8 cellular contexts compared by ENCODE assay signal in the genomic region with DNA sequence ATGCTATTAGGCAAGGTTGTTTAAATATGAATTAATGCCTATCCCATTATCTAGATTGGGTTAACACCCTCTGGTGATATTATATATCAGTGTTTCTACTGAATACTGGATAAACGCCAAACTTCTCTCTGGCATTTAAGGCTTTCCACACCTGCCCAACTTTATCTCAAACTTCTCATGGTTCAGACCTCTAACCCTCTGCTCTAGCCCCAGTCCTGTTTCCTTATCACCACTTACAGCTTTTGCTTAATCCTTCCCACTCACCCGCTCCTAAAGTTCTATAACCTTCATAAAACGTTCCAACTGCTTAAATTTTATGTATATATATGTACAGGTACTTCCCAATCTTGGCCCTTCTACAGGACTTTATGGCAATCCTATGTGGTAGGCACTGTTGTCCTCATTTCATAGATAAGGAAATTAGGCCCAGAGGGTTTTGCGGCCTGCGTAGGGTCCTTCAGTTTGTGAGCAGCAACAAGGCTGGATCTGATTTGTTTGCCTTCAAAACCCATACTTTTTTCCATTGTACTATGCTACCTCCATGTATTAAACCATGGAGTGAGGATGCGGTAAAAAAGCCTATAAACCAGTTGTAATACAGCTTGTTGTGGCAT. TPM values are rescaled to one million over a fixed set of nuclear protein-coding genes. Genes with fewer than 3 reads are reported as not detected.
DNase-seq lines count a peak whose midpoint lies in the region; ATAC-seq, FAIRE-seq and TF ChIP-seq lines count a peak whose summit lies in the region.

No MANE protein-coding gene starts in this region.

- H3K9me3 ChIP-seq in SJSA1 (replicated peaks) = no peaks in the 10 kb centered on the region

- H3K27ac ChIP-seq in SJSA1 (no peak overlapping the region), rectal smooth muscle tissue (ENCODE audit: low read depth, low read length) (peak overlapping the region; percentile 93)

- H3K4me3 ChIP-seq in SJSA1 = peak overlapping the region; percentile 83
- peak overlapping the region; percentile 95 for H3K4me3 ChIP-seq in epithelial cell of proximal tubule (ENCODE audit: low read depth, low read length)
- peak overlapping the region; percentile 97 for H3K4me3 ChIP-seq in rectal smooth muscle tissue (ENCODE audit: low read length)

- TF ChIP-seq CTCF in epithelial cell of proximal tubule (conservative IDR thresholded peaks at IDR 0.05; ENCODE audit: low read depth, low read length) = no peak

- DNase-seq in GM12891 (ENCODE audit: insufficient read length, low spot score) (no peak), SJSA1 (ENCODE audit: low read depth in 1 of 2, low spot score in 2 of 2) (no peak), epithelial cell of proximal tubule (ENCODE audit: low read depth) (no peak), NCI-H1930 (lab: John Stamatoyannopoulos, UW) (no peak)
- DNase-seq in stimulated activated CD4-positive, alpha-beta T cell treated with anti-CD3 and anti-CD28 coated beads, Interleukin-4, amount 100 ng/mL, for 24 hours = no peak

- H3K27me3 ChIP-seq in SJSA1 (replicated peaks) (no peaks in the 10 kb centered on the region), rectal smooth muscle tissue (ENCODE audit: control insufficient read depth, insufficient read depth, low read length) (no peaks in the 10 kb centered on the region)

- H3K4me1 ChIP-seq in SJSA1 (replicated peaks) (peaks cover 23% of the 10 kb centered on the region), rectal smooth muscle tissue (ENCODE audit: control insufficient read depth, insufficient read depth, low read length) (peaks cover 12% of the 10 kb centered on the region)

- peak; percentile 57 for FAIRE-seq in GM12891 (lab: Jason Lieb, UNC)

- no peak for TF ChIP-seq POLR2A in GM12891 (IDR thresholded peaks at IDR 0.05; ENCODE audit: low read depth, low read length)

- no peak for ATAC-seq in GM19395 (IDR thresholded peaks at IDR 0.05; ENCODE audit: unreplicated experiment)
- no peak for ATAC-seq in HG02678 (IDR thresholded peaks at IDR 0.05; ENCODE audit: unreplicated experiment)

- H3K9ac ChIP-seq in rectal smooth muscle tissue (ENCODE audit: low read length) = no peak overlapping the region

- H3K36me3 ChIP-seq in SJSA1 (peaks cover 14% of the 10 kb centered on the region; the same call in 1 of the 2 replicates), rectal smooth muscle tissue (ENCODE audit: control insufficient read depth, insufficient read depth, low read length) (no peaks in the 10 kb centered on the region)

TF ChIP-seq in GM12891, 5 proteins besides CTCF, POLR2A, EP300 and RAD21:
- TF ChIP-seq PAX5 (IDR thresholded peaks at IDR 0.05; ENCODE audit: insufficient read depth, low read length, severe bottlenecking) (no peak), TAF1 (IDR thresholded peaks at IDR 0.05; ENCODE audit: low read depth, low read length) (no peak)

RNA-seq across cellular contexts. Expression of a gene that starts 1.2 kb away (rescaled TPM):
- polyA plus RNA-seq in GM12891 (2012; ENCODE audit: low read depth, missing spikeins) = 12.4 TPM
- total RNA-seq in SJSA1 (2014; rRNA removed; shearing (Covaris generic)) = 8.3 and 19.2 TPM in 2 replicates
- 14.9 and 27.1 TPM in 2 replicates for total RNA-seq in epithelial cell of proximal tubule

RNA-seq across cellular contexts. Expression of a gene that starts 43.5 kb away (rescaled TPM):
- 0.56 TPM for polyA plus RNA-seq in GM12891 (2012; ENCODE audit: low read depth, missing spikeins)
- 21.2 and 35.0 TPM in 2 replicates for total RNA-seq in SJSA1 (2014; rRNA removed; shearing (Covaris generic))
- total RNA-seq in epithelial cell of proximal tubule = 1.3 TPM in 1 of 2 replicates, not detected in the other

RNA-seq across cellular contexts. Expression of a gene that starts 46.4 kb away (rescaled TPM):
- 70.2 TPM for polyA plus RNA-seq in GM12891 (2012; ENCODE audit: low read depth, missing spikeins)
- 60.7 and 65.8 TPM in 2 replicates for total RNA-seq in SJSA1 (2014; rRNA removed; shearing (Covaris generic))
- total RNA-seq in epithelial cell of proximal tubule = 81.5 and 138 TPM in 2 replicates

RNA-seq across cellular contexts. Expression of a gene that starts 46.6 kb away (rescaled TPM):
- 357 TPM for polyA plus RNA-seq in GM12891 (2012; ENCODE audit: low read depth, missing spikeins)
- 254 and 334 TPM in 2 replicates for total RNA-seq in SJSA1 (2014; rRNA removed; shearing (Covaris generic))
- 287 and 559 TPM in 2 replicates for total RNA-seq in epithelial cell of proximal tubule
